Comparison of ENCODE assay signal across 8 cellular contexts in genomic region chr2:177165103-177165583, GRCh38. TPM values are rescaled to one million over a fixed set of nuclear protein-coding genes. Genes with fewer than 3 reads are reported as not detected.
A peak's percentile ranks its signal among the peaks of the same experiment; 100 is the strongest.
DNase-seq lines count a peak whose midpoint lies in the region; ATAC-seq and TF ChIP-seq lines count a peak whose summit lies in the region.

No MANE protein-coding gene starts in this region.

- peak; percentile 31 for ATAC-seq in SK-N-SH treated with all-trans-retinoic acid at 6 μM for 48 hours

- H3K4me1 ChIP-seq in BE2C = peaks cover 8% of the 10 kb centered on the region

- DNase-seq in BE2C (peak; percentile 24), HT1080 (ENCODE audit: low read depth) (peak; percentile 52), globus pallidus (ENCODE audit: low spot score) (peak; percentile 83), putamen (ENCODE audit: low spot score) (peak; percentile 79), islet precursor cell (no peak), COR-L47 (lab: John Stamatoyannopoulos, UW) (no peak), NCI-H2029 treated with DMSO at 0.1 percent for 48 hours (lab: John Stamatoyannopoulos, UW) (no peak)

- no peaks in the 10 kb centered on the region for H3K36me3 ChIP-seq in BE2C

- no peaks in the 10 kb centered on the region for H3K27me3 ChIP-seq in BE2C

- H3K9me3 ChIP-seq in BE2C = no peaks in the 10 kb centered on the region; the same call in 1 of the 2 replicates

- no peak for TF ChIP-seq CTCF in BE2C (IDR thresholded peaks at IDR 0.05; ENCODE audit: low read depth, low read length)

- H3K4me3 ChIP-seq in BE2C (ENCODE audit: low read depth, low read length) = peak overlapping the region; percentile 53

TF ChIP-seq in SK-N-SH treated with all-trans-retinoic acid at 6 μM for 48 hours, 23 proteins besides CTCF, POLR2A, EP300 and RAD21:
- TF ChIP-seq ZNF565 (CRISPR knock-in tag; conservative IDR thresholded peaks at IDR 0.05; ENCODE audit: low read depth) (no peak), BACH2 (CRISPR knock-in tag; IDR thresholded peaks at IDR 0.05; ENCODE audit: borderline replicate concordance) (no peak), SNAI2 (CRISPR knock-in tag; IDR thresholded peaks at IDR 0.05) (0 out of 2 replicates have a peak, but pooled peaks have one; percentile 57), OSR1 (CRISPR knock-in tag; IDR thresholded peaks at IDR 0.05) (no peak), POU6F1 (CRISPR knock-in tag; IDR thresholded peaks at IDR 0.05; ENCODE audit: borderline replicate concordance, low read depth) (no peak), CSDC2 (CRISPR knock-in tag; IDR thresholded peaks at IDR 0.05) (peak; percentile 81; the same call in 1 of the 2 replicates), ESRRG (CRISPR knock-in tag; IDR thresholded peaks at IDR 0.05) (no peak), CREB5 (CRISPR knock-in tag; IDR thresholded peaks at IDR 0.05; ENCODE audit: low read depth) (no peak), ZFP3 (CRISPR knock-in tag; IDR thresholded peaks at IDR 0.05) (no peak), ISL1 (CRISPR knock-in tag; IDR thresholded peaks at IDR 0.05) (no peak), ZNF8 (CRISPR knock-in tag; IDR thresholded peaks at IDR 0.05) (no peak)

RNA-seq across cellular contexts. Expression of gene HNRNPA3, which starts 47.5 kb away (rescaled TPM):
- 79.6 TPM for polyA plus RNA-seq in BE2C (2012; ENCODE audit: insufficient read depth, insufficient read length, low read depth)
- total RNA-seq in HT1080 (2014; rRNA removed; shearing (Covaris generic)) = 38.1 and 44.1 TPM in 2 replicates
- 359 and 453 TPM in 2 replicates for polyA plus RNA-seq in HT1080 (2015; cell fraction: cytosol; rRNA removed)
- 295 and 305 TPM in 2 replicates for polyA plus RNA-seq in HT1080 (2015; cell fraction: nucleus; rRNA removed)

Comparison
In these comparisons a context has a peak if more than half of its experiments do, and no peak if none do; other contexts are left out.
1. DNase-seq: peak in BE2C (single experiment), HT1080 (single experiment), globus pallidus (single experiment) and putamen (single experiment); none in islet precursor cell (single experiment), COR-L47 (single experiment) and NCI-H2029 treated with DMSO at 0.1 percent for 48 hours (single experiment).